In genomic region chr17:73823684-73824083, GRCh38 we compare ENCODE assay signal across 1 cellular context.
TF ChIP-seq lines count a peak whose summit lies in the region.

No MANE protein-coding gene starts in this region.

TF ChIP-seq in H1, 55 proteins besides CTCF, POLR2A, EP300 and RAD21 (continued from another document):
- no peak for TF ChIP-seq MAX (IDR thresholded peaks at IDR 0.05)
- TF ChIP-seq GABPA (IDR thresholded peaks at IDR 0.05; ENCODE audit: borderline replicate concordance, insufficient read depth, low read length) = no peak
- no peak for TF ChIP-seq POLR2AphosphoS5 (IDR thresholded peaks at IDR 0.05; ENCODE audit: low read depth, low read length)
- no peak for TF ChIP-seq BRCA1 (IDR thresholded peaks at IDR 0.05; ENCODE audit: low read depth, low read length)
TF ChIP-seq in H1: peak in this region for 0.
